29 cellular contexts compared by ENCODE assay signal in genomic region chr9:97763884-97764283, GRCh38.
"Had no signal": no experiment of that assay in that cellular context is flagged by ENCODE, and none has a peak within 500 bp of the region (broad histone marks: within the 10 kb centered on the region; RNA-seq: fewer than 3 reads in every experiment).

No MANE protein-coding gene starts in this region.

- H3K4me3 ChIP-seq: esophagus squamous epithelium, gastroesophageal sphincter had no signal

- H3K27ac ChIP-seq: brain microvascular endothelial cell, gastroesophageal sphincter, WERI-Rb-1 had no signal

- ATAC-seq: activated CD4-positive, CD25-positive, alpha-beta regulatory T cell treated with anti-CD3 and anti-CD28 coated beads, Interleukin-2, amount 50 U/mL, for 24 hours; activated CD8-positive, alpha-beta T cell treated with anti-CD3 and anti-CD28 coated beads for 36 hours; activated T-cell treated with anti-CD3 and anti-CD28 coated beads, Interleukin-2, amount 50 U/mL, for 4 hours; activated T-helper 17 cell treated with anti-CD3 and anti-CD28 coated beads, Interleukin-2, amount 50 U/mL, for 72 hours; effector memory CD8-positive, alpha-beta T cell; gastroesophageal sphincter; T-helper 17 cell had no signal

- DNase-seq: activated B cell treated with CpG ODN at 0.5 μM for 24 hours; activated CD4-positive, alpha-beta T cell treated with anti-CD3 and anti-CD28 coated beads for 48 hours; activated CD4-positive, alpha-beta T cell treated with anti-CD3 and anti-CD28 coated beads, Interleukin-2, amount 50 U/mL, for 1 hour; activated CD4-positive, alpha-beta T cell treated with anti-CD3 and anti-CD28 coated beads, Interleukin-2, amount 50 U/mL, for 48 hours; activated CD8-positive, alpha-beta memory T cell treated with anti-CD3 and anti-CD28 coated beads for 24 hours; activated CD8-positive, alpha-beta T cell treated with anti-CD3 and anti-CD28 coated beads for 36 hours; activated effector memory CD4-positive, alpha-beta T cell treated with Interleukin-2 at 50 U/mL for 16 hours; activated gamma-delta T cell treated with Interleukin-2 at 50 U/mL for 16 hours; activated naive CD4-positive, alpha-beta T cell treated with anti-CD3 and anti-CD28 coated beads, Interleukin-2, amount 50 U/mL, for 16 hours; activated naive CD4-positive, alpha-beta T cell treated with Interleukin-2 at 50 U/mL for 16 hours; activated T-cell treated with anti-CD3 and anti-CD28 coated beads, Interleukin-2, amount 50 U/mL, for 4 hours; amniotic stem cell; anterior cingulate cortex; brain microvascular endothelial cell; caudate nucleus; cortex of kidney; dermis blood vessel endothelial cell; effector CD4-positive, alpha-beta T cell; effector memory CD8-positive, alpha-beta T cell; erythroblast; esophagus squamous epithelium; foreskin melanocyte; T-helper 1 cell; T-helper 17 cell; T1000; WERI-Rb-1 had no signal

- H3K9me3 ChIP-seq: esophagus squamous epithelium, gastroesophageal sphincter had no signal

- H3K36me3 ChIP-seq: brain microvascular endothelial cell, esophagus squamous epithelium, gastroesophageal sphincter, WERI-Rb-1 had no signal
